Comparison of ENCODE assay signal across 9 cellular contexts in genomic region chr9:105191508-105192118, GRCh38. TPM values are rescaled to one million over a fixed set of nuclear protein-coding genes. Genes with fewer than 3 reads are reported as not detected.
DNase-seq lines count a peak whose midpoint lies in the region; ATAC-seq and TF ChIP-seq lines count a peak whose summit lies in the region.
"Had no signal": no experiment of that assay in that cellular context is flagged by ENCODE, and none has a peak within 500 bp of the region (broad histone marks: within the 10 kb centered on the region; RNA-seq: fewer than 3 reads in every experiment).

No MANE protein-coding gene starts in this region.

- TF ChIP-seq CTCF in hepatocyte (IDR thresholded peaks at IDR 0.05; ENCODE audit: poor library complexity), result no peak

- no peaks in the 10 kb centered on the region for H3K9me2 ChIP-seq in hepatocyte (replicated peaks; ENCODE audit: insufficient read depth)

- WGBS in hepatocyte (ENCODE audit: low lambda C conversion rate, missing lambda C conversion rate), result 88% methylated on average over 10 of the region's 10 CpGs

- H3K4me3 Mint-ChIP-seq in stimulated activated naive B cell treated with anti-CD40 and anti-IgM and Interleukin-4, amounts not matched to agents 10 μg/mL and 1 μg/mL and 100 μg/mL, for 72 hours, result no peak overlapping the region

- H2AFZ ChIP-seq in hepatocyte, result no peak overlapping the region

- no peaks in the 10 kb centered on the region for H4K20me1 ChIP-seq in hepatocyte (ENCODE audit: insufficient read depth, poor library complexity, severe bottlenecking)

- no peaks in the 10 kb centered on the region for H3K9me3 ChIP-seq in hepatocyte (ENCODE audit: low read depth)

- no peak overlapping the region for H3K4me3 ChIP-seq in hepatocyte

- ATAC-seq in GM18907 (IDR thresholded peaks at IDR 0.05; ENCODE audit: unreplicated experiment) (peak; percentile 62), HG03025 (IDR thresholded peaks at IDR 0.05; ENCODE audit: low FRiP score, unreplicated experiment) (peak; percentile 59), HG02623 (IDR thresholded peaks at IDR 0.05; ENCODE audit: unreplicated experiment) (no peak)
- no peak for ATAC-seq in stimulated activated naive B cell treated with anti-CD40 and anti-IgM and Interleukin-4, amounts not matched to agents 10 μg/mL and 1 μg/mL and 100 μg/mL, for 72 hours (replicated peaks)

- peak; percentile 20 for DNase-seq in RPMI7951 (ENCODE audit: low read depth)
- peak; percentile 21 for DNase-seq in pons (ENCODE audit: low spot score)
- DNase-seq in hepatocyte (ENCODE audit: low spot score), result no peak
- no peak for DNase-seq in stimulated activated naive B cell treated with anti-CD40 and anti-IgM and Interleukin-4, amounts not matched to agents 10 μg/mL and 1 μg/mL and 100 μg/mL, for 72 hours
- DNase-seq in stimulated activated naive CD4-positive, alpha-beta T cell (lab: John Stamatoyannopoulos, UW), result no peak

- H3K4me1 ChIP-seq in hepatocyte (ENCODE audit: insufficient read depth), result no peaks in the 10 kb centered on the region

- H3K4me2 ChIP-seq in hepatocyte, result no peak overlapping the region

- H3K27me3 ChIP-seq in hepatocyte, result no peaks in the 10 kb centered on the region

- no peak overlapping the region for H3K27ac Mint-ChIP-seq in stimulated activated naive B cell treated with anti-CD40 and anti-IgM and Interleukin-4, amounts not matched to agents 10 μg/mL and 1 μg/mL and 100 μg/mL, for 72 hours

- no peaks in the 10 kb centered on the region for H3K36me3 Mint-ChIP-seq in stimulated activated naive B cell treated with anti-CD40 and anti-IgM and Interleukin-4, amounts not matched to agents 10 μg/mL and 1 μg/mL and 100 μg/mL, for 72 hours

- H3K79me2 ChIP-seq in hepatocyte, result no peaks in the 10 kb centered on the region

- H3K9me3 Mint-ChIP-seq in stimulated activated naive B cell treated with anti-CD40 and anti-IgM and Interleukin-4, amounts not matched to agents 10 μg/mL and 1 μg/mL and 100 μg/mL, for 72 hours, result no peaks in the 10 kb centered on the region

- H3K4me1 Mint-ChIP-seq in stimulated activated naive B cell treated with anti-CD40 and anti-IgM and Interleukin-4, amounts not matched to agents 10 μg/mL and 1 μg/mL and 100 μg/mL, for 72 hours, result no peaks in the 10 kb centered on the region

- H3K27me3 Mint-ChIP-seq in stimulated activated naive B cell treated with anti-CD40 and anti-IgM and Interleukin-4, amounts not matched to agents 10 μg/mL and 1 μg/mL and 100 μg/mL, for 72 hours, result peaks cover 0 to 4% of the 10 kb centered on the region in 2 donors

- H3K27ac ChIP-seq in hepatocyte, result no peak overlapping the region
- H3K27ac ChIP-seq: RWPE1 had no signal

- H3K36me3 ChIP-seq in hepatocyte (replicated peaks; ENCODE audit: insufficient read depth, low read depth), result no peaks in the 10 kb centered on the region

RNA-seq across cellular contexts. Expression of gene SLC44A1, which starts 52.8 kb away (rescaled TPM):
- 49.6 and 50.3 TPM in 2 replicates for total RNA-seq in RPMI7951 (2014; rRNA removed; shearing (Covaris generic))
- total RNA-seq in hepatocyte, result 62.9 and 64.9 TPM in 2 replicates
- 26.4 and 31.3 TPM in 2 replicates for polyA plus RNA-seq in hepatocyte

Comparison
In these comparisons a context has a peak if more than half of its experiments do, and no peak if none do; other contexts are left out.
1. ATAC-seq: peak in GM18907 (single experiment) and HG03025 (single experiment); none in HG02623 (single experiment) and stimulated activated naive B cell treated with anti-CD40 and anti-IgM and Interleukin-4, amounts not matched to agents 10 μg/mL and 1 μg/mL and 100 μg/mL, for 72 hours (0 of 2).
2. DNase-seq: peak in RPMI7951 (single experiment) and pons (single experiment); none in hepatocyte (single experiment), stimulated activated naive B cell treated with anti-CD40 and anti-IgM and Interleukin-4, amounts not matched to agents 10 μg/mL and 1 μg/mL and 100 μg/mL, for 72 hours (single experiment) and stimulated activated naive CD4-positive, alpha-beta T cell (0 of 6).